ENCODE assay signal across 27 cellular contexts in genomic region chr5:150588495-150588890, GRCh38. TPM values are rescaled to one million over a fixed set of nuclear protein-coding genes. Genes with fewer than 3 reads are reported as not detected.
"Had no signal": no experiment of that assay in that cellular context is flagged by ENCODE, and none has a peak within 500 bp of the region (broad histone marks: within the 10 kb centered on the region; RNA-seq: fewer than 3 reads in every experiment).

No MANE protein-coding gene starts in this region.

- H3K27ac ChIP-seq: cardiac muscle cell, esophagus muscularis mucosa, foreskin keratinocyte, heart left ventricle, left lung, neural progenitor cell, testis, upper lobe of left lung had no signal

- DNase-seq: activated CD4-positive, alpha-beta memory T cell treated with anti-CD3 and anti-CD28 coated beads, Interleukin-2, amount 10 ng/mL, durations not matched to agents 7 days and 5 days; activated CD4-positive, alpha-beta T cell treated with anti-CD3 and anti-CD28 coated beads, Interleukin-2, amount 10 ng/mL, durations not matched to agents 7 days and 5 days; activated CD4-positive, CD25-positive, alpha-beta regulatory T cell treated with anti-CD3 and anti-CD28 coated beads, Interleukin-2, amount 50 U/mL, for 72 hours; activated CD8-positive, alpha-beta memory T cell treated with anti-CD3 and anti-CD28 coated beads, Interleukin-2, amount 50 U/mL, for 48 hours; activated gamma-delta T cell; activated T-cell treated with anti-CD3 and anti-CD28 coated beads, Interleukin-2, amount 50 U/mL, for 24 hours; cerebellar nuclear complex; kidney glomerular epithelial cell; naive thymus-derived CD8-positive, alpha-beta T cell; stimulated activated CD4-positive, alpha-beta T cell treated with anti-CD3 and anti-CD28 coated beads, Interleukin-12 subunit alpha, Interleukin-12 subunit beta, amount 100 ng/mL, for 4 hours; stimulated activated CD4-positive, alpha-beta T cell treated with anti-CD3 and anti-CD28 coated beads, Interleukin-4, amount 100 ng/mL, for 1 hour; stimulated activated naive CD8-positive, alpha-beta T cell treated with anti-CD3 and anti-CD28 coated beads, Interleukin-15, Interleukin-2, amounts not matched to agents 100 U/mL and 50 U/mL, for 24 hours; T-helper 2 cell; testis; upper lobe of left lung had no signal

- H3K4me1 Mint-ChIP-seq: activated CD4-positive, alpha-beta memory T cell treated with anti-CD3 and anti-CD28 coated beads, Interleukin-2, amount 10 ng/mL, durations not matched to agents 7 days and 5 days; activated CD4-positive, alpha-beta T cell treated with anti-CD3 and anti-CD28 coated beads, Interleukin-2, amount 10 ng/mL, durations not matched to agents 7 days and 5 days; activated naive CD4-positive, alpha-beta T cell treated with anti-CD3 and anti-CD28 coated beads, Interleukin-2, amount 10 ng/mL, durations not matched to agents 7 days and 5 days; activated naive CD8-positive, alpha-beta T cell treated with anti-CD3 and anti-CD28 coated beads, Interleukin-2, amount 10 ng/mL, durations not matched to agents 7 days and 5 days; naive thymus-derived CD8-positive, alpha-beta T cell had no signal

- H3K27me3 ChIP-seq: ascending aorta, cardiac muscle cell, esophagus muscularis mucosa, foreskin keratinocyte, heart left ventricle, left lung, neural progenitor cell, testis, upper lobe of left lung had no signal

- H2AFZ ChIP-seq: neural progenitor cell had no signal

- H3K4me3 Mint-ChIP-seq: activated CD4-positive, alpha-beta memory T cell treated with anti-CD3 and anti-CD28 coated beads, Interleukin-2, amount 10 ng/mL, durations not matched to agents 7 days and 5 days; activated CD4-positive, alpha-beta T cell treated with anti-CD3 and anti-CD28 coated beads, Interleukin-2, amount 10 ng/mL, durations not matched to agents 7 days and 5 days; activated naive CD4-positive, alpha-beta T cell treated with anti-CD3 and anti-CD28 coated beads, Interleukin-2, amount 10 ng/mL, durations not matched to agents 7 days and 5 days; activated naive CD8-positive, alpha-beta T cell treated with anti-CD3 and anti-CD28 coated beads, Interleukin-2, amount 10 ng/mL, durations not matched to agents 7 days and 5 days; activated T-cell treated with anti-CD3 and anti-CD28 coated beads, Interleukin-2, amount 50 U/mL, for 24 hours; brain; endodermal cell; naive thymus-derived CD8-positive, alpha-beta T cell; neural progenitor cell had no signal

- H3K9me3 Mint-ChIP-seq: activated CD4-positive, alpha-beta memory T cell treated with anti-CD3 and anti-CD28 coated beads, Interleukin-2, amount 10 ng/mL, durations not matched to agents 7 days and 5 days; activated CD4-positive, alpha-beta T cell treated with anti-CD3 and anti-CD28 coated beads, Interleukin-2, amount 10 ng/mL, durations not matched to agents 7 days and 5 days; activated naive CD4-positive, alpha-beta T cell treated with anti-CD3 and anti-CD28 coated beads, Interleukin-2, amount 10 ng/mL, durations not matched to agents 7 days and 5 days; activated naive CD8-positive, alpha-beta T cell treated with anti-CD3 and anti-CD28 coated beads, Interleukin-2, amount 10 ng/mL, durations not matched to agents 7 days and 5 days; activated T-cell treated with anti-CD3 and anti-CD28 coated beads, Interleukin-2, amount 50 U/mL, for 24 hours; brain; endodermal cell; naive thymus-derived CD8-positive, alpha-beta T cell; neural progenitor cell had no signal

- ATAC-seq: heart left ventricle; left lung; naive thymus-derived CD8-positive, alpha-beta T cell; right cardiac atrium; stimulated activated naive CD8-positive, alpha-beta T cell treated with anti-CD3 and anti-CD28 coated beads, Interleukin-15, Interleukin-2, amounts not matched to agents 100 U/mL and 50 U/mL, for 24 hours had no signal

- H3K4me3 ChIP-seq: ascending aorta, cardiac muscle cell, esophagus muscularis mucosa, heart left ventricle, left lung, neural progenitor cell, testis, upper lobe of left lung had no signal

- H3K36me3 ChIP-seq: ascending aorta, cardiac muscle cell, esophagus muscularis mucosa, heart left ventricle, left lung, neural progenitor cell, upper lobe of left lung had no signal

- H3K4me2 ChIP-seq: neural progenitor cell had no signal

- H3K9me3 ChIP-seq: ascending aorta, esophagus muscularis mucosa, heart left ventricle, left lung, testis, upper lobe of left lung had no signal

- H3K27me3 Mint-ChIP-seq: activated CD4-positive, alpha-beta memory T cell treated with anti-CD3 and anti-CD28 coated beads, Interleukin-2, amount 10 ng/mL, durations not matched to agents 7 days and 5 days; activated CD4-positive, alpha-beta T cell treated with anti-CD3 and anti-CD28 coated beads, Interleukin-2, amount 10 ng/mL, durations not matched to agents 7 days and 5 days; activated T-cell treated with anti-CD3 and anti-CD28 coated beads, Interleukin-2, amount 50 U/mL, for 24 hours; brain had no signal

- H3K27ac Mint-ChIP-seq: activated CD4-positive, alpha-beta memory T cell treated with anti-CD3 and anti-CD28 coated beads, Interleukin-2, amount 10 ng/mL, durations not matched to agents 7 days and 5 days; activated CD4-positive, alpha-beta T cell treated with anti-CD3 and anti-CD28 coated beads, Interleukin-2, amount 10 ng/mL, durations not matched to agents 7 days and 5 days; activated naive CD4-positive, alpha-beta T cell treated with anti-CD3 and anti-CD28 coated beads, Interleukin-2, amount 10 ng/mL, durations not matched to agents 7 days and 5 days; activated naive CD8-positive, alpha-beta T cell treated with anti-CD3 and anti-CD28 coated beads, Interleukin-2, amount 10 ng/mL, durations not matched to agents 7 days and 5 days; activated T-cell treated with anti-CD3 and anti-CD28 coated beads, Interleukin-2, amount 50 U/mL, for 24 hours; endodermal cell; naive thymus-derived CD8-positive, alpha-beta T cell had no signal

- H3K36me3 Mint-ChIP-seq: activated naive CD4-positive, alpha-beta T cell treated with anti-CD3 and anti-CD28 coated beads, Interleukin-2, amount 10 ng/mL, durations not matched to agents 7 days and 5 days; activated naive CD8-positive, alpha-beta T cell treated with anti-CD3 and anti-CD28 coated beads, Interleukin-2, amount 10 ng/mL, durations not matched to agents 7 days and 5 days; brain; naive thymus-derived CD8-positive, alpha-beta T cell; neural progenitor cell had no signal

RNA-seq across cellular contexts. Expression of gene SYNPO, which starts 52.0 kb away (rescaled TPM):
- polyA plus RNA-seq: naive thymus-derived CD8-positive, alpha-beta T cell had no signal
